1 cellular context compared by ENCODE assay signal in the genomic region with DNA sequence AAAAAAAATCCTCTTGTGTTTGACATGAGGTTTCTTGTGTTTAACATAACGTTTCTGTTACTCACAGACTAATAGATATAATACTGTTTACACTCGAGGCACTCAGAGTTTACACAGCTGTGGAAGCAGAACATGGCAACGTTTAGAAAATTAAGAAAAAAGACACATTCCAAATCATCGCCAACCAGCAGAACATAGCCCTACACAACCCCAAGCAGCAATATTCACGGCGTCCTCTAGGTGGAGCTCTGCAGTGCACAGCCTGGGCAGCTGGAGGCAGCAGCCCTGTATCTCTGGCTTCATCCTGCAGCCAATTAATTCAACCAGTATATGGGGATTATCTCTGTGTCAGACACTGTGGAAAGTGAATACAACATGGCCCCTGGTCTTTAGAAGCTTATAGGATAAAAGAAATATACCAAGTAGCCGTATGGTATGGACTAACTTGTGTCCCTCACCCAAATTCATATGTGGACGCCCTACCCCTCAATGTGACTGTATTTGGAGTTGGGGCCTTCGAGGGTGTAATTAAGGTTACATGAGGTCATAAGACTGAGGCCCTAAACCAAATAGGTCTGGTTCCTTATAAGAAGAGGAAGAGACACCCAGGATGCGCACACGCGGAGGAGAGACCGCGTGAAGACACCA.
A peak's percentile ranks its signal among the peaks of the same experiment; 100 is the strongest.
TF ChIP-seq lines count a peak whose summit lies in the region.

No MANE protein-coding gene starts in this region.

TF ChIP-seq in HepG2, 621 proteins besides CTCF, POLR2A, EP300 and RAD21 (continued from another document):
- no peak for TF ChIP-seq CREM (IDR thresholded peaks at IDR 0.05)
- TF ChIP-seq CREM (CRISPR knock-in tag; IDR thresholded peaks at IDR 0.05) = no peak
- TF ChIP-seq ZBTB21 (CRISPR knock-in tag; IDR thresholded peaks at IDR 0.05) = no peak
- TF ChIP-seq SMC3 (IDR thresholded peaks at IDR 0.05; ENCODE audit: low read length) = peak; percentile 75
- TF ChIP-seq, protein P1, sequence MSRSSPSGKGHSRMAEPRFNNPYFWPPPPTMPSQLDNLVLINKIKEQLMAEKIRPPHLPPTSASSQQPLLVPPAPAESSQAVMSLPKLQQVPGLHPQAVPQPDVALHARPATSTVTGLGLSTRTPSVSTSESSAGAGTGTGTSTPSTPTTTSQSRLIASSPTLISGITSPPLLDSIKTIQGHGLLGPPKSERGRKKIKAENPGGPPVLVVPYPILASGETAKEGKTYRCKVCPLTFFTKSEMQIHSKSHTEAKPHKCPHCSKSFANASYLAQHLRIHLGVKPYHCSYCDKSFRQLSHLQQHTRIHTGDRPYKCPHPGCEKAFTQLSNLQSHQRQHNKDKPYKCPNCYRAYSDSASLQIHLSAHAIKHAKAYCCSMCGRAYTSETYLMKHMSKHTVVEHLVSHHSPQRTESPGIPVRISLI (CRISPR knock-in tag; IDR thresholded peaks at IDR 0.05; ENCODE audit: borderline replicate concordance) = peak; percentile 55; the same call in 1 of the 2 replicates
